1 cellular context compared by ENCODE assay signal in genomic region chr17:43779145-43780125, GRCh38.
A peak's percentile ranks its signal among the peaks of the same experiment; 100 is the strongest.
TF ChIP-seq lines count a peak whose summit lies in the region.

No MANE protein-coding gene starts in this region.

TF ChIP-seq in K562, 482 proteins besides CTCF, POLR2A, EP300 and RAD21:
- TF ChIP-seq ZNF444 (CRISPR knock-in tag; IDR thresholded peaks at IDR 0.05) (no peak), MAFK (IDR thresholded peaks at IDR 0.05; ENCODE audit: low read length) (no peak), PRDM10 (IDR thresholded peaks at IDR 0.05; ENCODE audit: partially characterized antibody) (peak; percentile 86), NRF1 (conservative IDR thresholded peaks at IDR 0.05 in 1 of 2, IDR thresholded peaks at IDR 0.05 in 1 of 2) (0 out of 4 replicates have a peak, but pooled peaks of 1 of the 2 experiments have one; percentile 3), ZBTB26 (CRISPR knock-in tag; IDR thresholded peaks at IDR 0.05) (no peak), TARDBP (IDR thresholded peaks at IDR 0.05) (0 out of 2 replicates have a peak, but pooled peaks have one; percentile 55), KDM5B (IDR thresholded peaks at IDR 0.05; ENCODE audit: insufficient replicate concordance, low read depth, low read length) (peak; percentile 82), GATAD2A (IDR thresholded peaks at IDR 0.05) (peak; percentile 21; the same call in 1 of the 2 replicates), ZNF384 (IDR thresholded peaks at IDR 0.05; ENCODE audit: low read depth, low read length) (no peak), MEF2A (IDR thresholded peaks at IDR 0.05; ENCODE audit: control insufficient read depth, low read depth, low read length) (no peak), RBM34 (IDR thresholded peaks at IDR 0.05; ENCODE audit: borderline replicate concordance, insufficient read depth, low read length) (no peak), TRIM25 (IDR thresholded peaks at IDR 0.05; ENCODE audit: borderline replicate concordance) (no peak), STAG1 (CRISPR knock-in tag; IDR thresholded peaks at IDR 0.05; ENCODE audit: borderline replicate concordance) (no peak), GABPA (tag; conservative IDR thresholded peaks at IDR 0.05; ENCODE audit: low read depth) (0 out of 2 replicates have a peak, but pooled peaks have one; percentile 3), BRCA1 (IDR thresholded peaks at IDR 0.05) (no peak), BRCA1 (CRISPR knock-in tag; IDR thresholded peaks at IDR 0.05) (no peak)
- TF ChIP-seq, protein P1, sequence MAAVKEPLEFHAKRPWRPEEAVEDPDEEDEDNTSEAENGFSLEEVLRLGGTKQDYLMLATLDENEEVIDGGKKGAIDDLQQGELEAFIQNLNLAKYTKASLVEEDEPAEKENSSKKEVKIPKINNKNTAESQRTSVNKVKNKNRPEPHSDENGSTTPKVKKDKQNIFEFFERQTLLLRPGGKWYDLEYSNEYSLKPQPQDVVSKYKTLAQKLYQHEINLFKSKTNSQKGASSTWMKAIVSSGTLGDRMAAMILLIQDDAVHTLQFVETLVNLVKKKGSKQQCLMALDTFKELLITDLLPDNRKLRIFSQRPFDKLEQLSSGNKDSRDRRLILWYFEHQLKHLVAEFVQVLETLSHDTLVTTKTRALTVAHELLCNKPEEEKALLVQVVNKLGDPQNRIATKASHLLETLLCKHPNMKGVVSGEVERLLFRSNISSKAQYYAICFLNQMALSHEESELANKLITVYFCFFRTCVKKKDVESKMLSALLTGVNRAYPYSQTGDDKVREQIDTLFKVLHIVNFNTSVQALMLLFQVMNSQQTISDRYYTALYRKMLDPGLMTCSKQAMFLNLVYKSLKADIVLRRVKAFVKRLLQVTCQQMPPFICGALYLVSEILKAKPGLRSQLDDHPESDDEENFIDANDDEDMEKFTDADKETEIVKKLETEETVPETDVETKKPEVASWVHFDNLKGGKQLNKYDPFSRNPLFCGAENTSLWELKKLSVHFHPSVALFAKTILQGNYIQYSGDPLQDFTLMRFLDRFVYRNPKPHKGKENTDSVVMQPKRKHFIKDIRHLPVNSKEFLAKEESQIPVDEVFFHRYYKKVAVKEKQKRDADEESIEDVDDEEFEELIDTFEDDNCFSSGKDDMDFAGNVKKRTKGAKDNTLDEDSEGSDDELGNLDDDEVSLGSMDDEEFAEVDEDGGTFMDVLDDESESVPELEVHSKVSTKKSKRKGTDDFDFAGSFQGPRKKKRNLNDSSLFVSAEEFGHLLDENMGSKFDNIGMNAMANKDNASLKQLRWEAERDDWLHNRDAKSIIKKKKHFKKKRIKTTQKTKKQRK (IDR thresholded peaks at IDR 0.05; ENCODE audit: borderline replicate concordance, low read depth, low read length) = no peak
- TF ChIP-seq, protein P2, sequence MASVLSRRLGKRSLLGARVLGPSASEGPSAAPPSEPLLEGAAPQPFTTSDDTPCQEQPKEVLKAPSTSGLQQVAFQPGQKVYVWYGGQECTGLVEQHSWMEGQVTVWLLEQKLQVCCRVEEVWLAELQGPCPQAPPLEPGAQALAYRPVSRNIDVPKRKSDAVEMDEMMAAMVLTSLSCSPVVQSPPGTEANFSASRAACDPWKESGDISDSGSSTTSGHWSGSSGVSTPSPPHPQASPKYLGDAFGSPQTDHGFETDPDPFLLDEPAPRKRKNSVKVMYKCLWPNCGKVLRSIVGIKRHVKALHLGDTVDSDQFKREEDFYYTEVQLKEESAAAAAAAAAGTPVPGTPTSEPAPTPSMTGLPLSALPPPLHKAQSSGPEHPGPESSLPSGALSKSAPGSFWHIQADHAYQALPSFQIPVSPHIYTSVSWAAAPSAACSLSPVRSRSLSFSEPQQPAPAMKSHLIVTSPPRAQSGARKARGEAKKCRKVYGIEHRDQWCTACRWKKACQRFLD (CRISPR knock-in tag; IDR thresholded peaks at IDR 0.05) = 0 out of 2 replicates have a peak, but pooled peaks have one; percentile 3
